Comparison of ENCODE assay signal across 14 cellular contexts in the genomic region with DNA sequence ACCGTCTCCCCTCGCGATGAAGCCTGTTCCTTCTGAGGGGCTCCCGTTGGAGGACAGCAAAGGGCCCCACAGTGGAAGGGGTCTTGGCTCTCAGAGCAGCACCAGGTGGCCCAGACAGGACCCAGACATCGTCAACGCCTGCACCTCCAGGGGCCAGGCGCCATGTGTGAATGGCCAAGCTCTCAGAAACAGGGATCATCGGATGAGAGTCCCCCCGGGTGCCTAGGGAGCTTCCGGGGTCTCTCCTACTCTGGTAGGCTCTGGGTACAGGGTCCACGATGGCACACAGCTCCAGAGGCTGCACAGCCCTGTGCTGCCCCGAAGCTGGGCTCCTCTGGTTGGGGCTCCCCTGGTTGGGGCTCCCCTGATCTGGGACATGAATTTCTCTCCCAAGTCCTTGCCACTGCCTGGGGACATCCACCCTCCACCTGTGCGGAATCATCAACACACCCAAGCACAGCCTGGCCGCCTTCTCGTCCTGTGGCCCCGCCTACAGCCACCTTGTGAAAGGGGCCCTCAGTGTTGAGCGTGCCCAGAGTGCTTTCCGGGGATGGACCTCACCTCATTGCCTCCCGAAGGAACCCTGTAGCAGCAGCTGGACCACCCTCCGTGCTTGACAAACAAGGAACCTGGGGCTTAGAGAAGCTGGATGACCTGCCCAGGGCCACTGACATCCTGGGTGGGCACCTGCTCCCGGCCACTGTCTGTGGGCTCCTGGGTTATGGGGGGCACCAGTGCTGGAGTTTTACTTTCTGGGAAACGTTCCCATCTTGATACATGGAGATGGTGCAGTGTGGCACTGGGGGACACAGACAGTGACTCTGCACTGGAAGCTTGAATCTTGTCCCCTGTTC.
"Had no signal": no experiment of that assay in that cellular context is flagged by ENCODE, and none has a peak within 500 bp of the region (broad histone marks: within the 10 kb centered on the region; RNA-seq: fewer than 3 reads in every experiment).

No MANE protein-coding gene starts in this region.

- H3K27ac ChIP-seq: psoas muscle, right lobe of liver, SK-N-MC had no signal

- H3K36me3 ChIP-seq: right lobe of liver had no signal

- H3K4me1 ChIP-seq: psoas muscle, right lobe of liver had no signal

- H3K4me3 ChIP-seq: psoas muscle, right lobe of liver, SK-N-MC had no signal

- DNase-seq: activated CD8-positive, alpha-beta T cell treated with anti-CD3 and anti-CD28 coated beads for 36 hours; amniotic stem cell; caudate nucleus; cortex of kidney; effector CD8-positive, alpha-beta T cell; foreskin fibroblast; hippocampal formation; occipital lobe; psoas muscle; T1000 had no signal

- H3K9me3 ChIP-seq: psoas muscle, right lobe of liver had no signal

- ATAC-seq: activated CD8-positive, alpha-beta T cell treated with anti-CD3 and anti-CD28 coated beads for 36 hours; activated T-helper 17 cell treated with anti-CD3 and anti-CD28 coated beads, Interleukin-2, amount 50 U/mL, for 72 hours; psoas muscle; right lobe of liver; T-cell had no signal

- H3K27me3 ChIP-seq: right lobe of liver had no signal
